Comparison of ENCODE assay signal across 1 cellular context in genomic region chr17:82528484-82529265, GRCh38.
TF ChIP-seq lines count a peak whose summit lies in the region.

No MANE protein-coding gene starts in this region.

TF ChIP-seq in HEK293, 187 proteins besides CTCF, POLR2A, EP300 and RAD21 (continued from another document):
- TF ChIP-seq ZNF560 (tag by site-specific recombination; IDR thresholded peaks at IDR 0.05; ENCODE audit: borderline replicate concordance) (no peak), SCRT1 (tag by site-specific recombination; IDR thresholded peaks at IDR 0.05; ENCODE audit: borderline replicate concordance) (peak; percentile 82)
